Comparison of ENCODE assay signal across 13 cellular contexts in the genomic region with DNA sequence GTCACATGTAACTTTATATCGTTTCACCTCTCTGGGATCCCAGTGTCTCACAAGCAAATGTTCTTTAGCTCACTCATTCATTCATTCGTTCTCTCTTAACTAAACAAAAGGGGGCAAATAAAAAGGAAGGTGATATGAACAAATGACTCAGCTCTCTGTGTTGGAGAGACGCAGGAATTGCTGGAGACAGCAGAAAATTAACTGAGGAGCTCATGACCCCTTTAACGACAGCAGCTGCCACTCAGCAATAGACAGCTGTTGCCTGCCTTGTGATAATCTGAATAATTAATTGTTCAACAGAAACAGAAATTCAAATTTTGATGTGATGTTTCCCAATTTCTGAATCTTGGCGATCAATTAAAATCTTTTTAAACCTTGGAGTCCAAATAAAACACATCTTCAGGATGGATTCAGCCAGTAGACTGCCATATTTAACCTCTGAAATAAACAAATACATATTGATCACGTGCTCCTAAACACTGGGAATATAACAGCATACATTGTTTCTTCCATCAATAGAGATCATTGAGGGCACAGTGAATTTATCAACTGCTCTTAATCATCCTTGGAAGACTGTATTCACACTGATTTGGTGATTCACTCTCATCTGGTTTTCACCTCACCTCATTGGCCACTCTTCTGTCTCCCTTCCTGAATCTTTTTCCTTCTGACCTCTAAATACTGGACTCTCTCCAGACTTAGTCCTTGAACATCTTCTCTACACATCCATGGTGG.
DNase-seq lines count a peak whose midpoint lies in the region; ATAC-seq, FAIRE-seq and TF ChIP-seq lines count a peak whose summit lies in the region.
"Had no signal": no experiment of that assay in that cellular context is flagged by ENCODE, and none has a peak within 500 bp of the region (broad histone marks: within the 10 kb centered on the region; RNA-seq: fewer than 3 reads in every experiment).

No MANE protein-coding gene starts in this region.

- CTCF ChIA-PET in Panc1 (lab: Charles Lee) (no interaction called here), endothelial cell of umbilical vein (lab: Charles Lee) (interaction anchor here (1.0 kb wide), 2 partner anchors 10 to 17 kb away, joined by 4 to 8 read pairs; no protein-coding TSS in a partner anchor)

- dilution Hi-C loops in endothelial cell of umbilical vein (cut with MboI; ENCODE audit: extremely low pct_ligation_motif_present, low sequenced_read_pairs) = no loop called here

- H3K4me1 ChIP-seq in Panc1 (ENCODE audit: control insufficient read depth, insufficient read depth, low read length) (peaks cover 96% of the 10 kb centered on the region), endothelial cell of umbilical vein (ENCODE audit: control insufficient read depth, extremely low read depth, insufficient read depth, low read length) (peaks cover 22% of the 10 kb centered on the region), gastrocnemius medialis (peaks cover 75 to 76% of the 10 kb centered on the region in 2 donors)

- H2AFZ ChIP-seq in endothelial cell of umbilical vein (ENCODE audit: low read depth, low read length) = no peak overlapping the region

- H4K20me1 ChIP-seq in endothelial cell of umbilical vein (replicated peaks; ENCODE audit: control insufficient read depth, extremely low read depth, insufficient read depth, low read length) = peaks cover 11% of the 10 kb centered on the region

- no peaks in the 10 kb centered on the region for H3K9me1 ChIP-seq in endothelial cell of umbilical vein (replicated peaks; ENCODE audit: control insufficient read depth, extremely low read depth, insufficient read depth, low read length)

- ATAC-seq in Panc1 = no peak
- ATAC-seq in gastrocnemius medialis = no peak
- ATAC-seq in GM18907 (IDR thresholded peaks at IDR 0.05; ENCODE audit: unreplicated experiment) = no peak
- ATAC-seq in activated CD4-positive, CD25-positive, alpha-beta regulatory T cell treated with anti-CD3 and anti-CD28 coated beads, Interleukin-2, amount 50 U/mL, for 24 hours = no peak
- ATAC-seq: CD8-positive, alpha-beta T cell had no signal

- H3K27me3 ChIP-seq in Panc1 (ENCODE audit: control insufficient read depth, insufficient read depth, low read length) (no peaks in the 10 kb centered on the region), endothelial cell of umbilical vein (ENCODE audit: control insufficient read depth in 2 of 2, insufficient read depth in 2 of 2, low read length in 2 of 2) (no peaks in the 10 kb centered on the region), gastrocnemius medialis (no peaks in the 10 kb centered on the region)
- H3K27me3 ChIP-seq: BE2C had no signal

- H3K36me3 ChIP-seq in Panc1 (ENCODE audit: control insufficient read depth, insufficient read depth, low read length) (no peaks in the 10 kb centered on the region; the same call in 1 of the 2 replicates), endothelial cell of umbilical vein (ENCODE audit: control insufficient read depth in 2 of 2, extremely low read depth in 1 of 2, insufficient read depth in 2 of 2, low read length in 2 of 2) (no peaks in the 10 kb centered on the region), gastrocnemius medialis (no peaks in the 10 kb centered on the region)
- H3K36me3 ChIP-seq: BE2C had no signal

- FAIRE-seq in endothelial cell of umbilical vein (lab: Jason Lieb, UNC) = peak; percentile 8
- no peak for FAIRE-seq in urothelium cell line (lab: Jason Lieb, UNC)

- peaks cover 73% of the 10 kb centered on the region for H3K79me2 ChIP-seq in endothelial cell of umbilical vein (ENCODE audit: control insufficient read depth, insufficient read depth, low read length)

- H3K9me3 ChIP-seq in Panc1 (ENCODE audit: control insufficient read depth, insufficient read depth, low read depth, low read length) = no peaks in the 10 kb centered on the region
- no peaks in the 10 kb centered on the region for H3K9me3 ChIP-seq in endothelial cell of umbilical vein (replicated peaks; ENCODE audit: control insufficient read depth, insufficient read depth, low read length)
- H3K9me3 ChIP-seq in gastrocnemius medialis = no peaks in the 10 kb centered on the region
- H3K9me3 ChIP-seq: BE2C had no signal

- DNase-seq in LHCN-M2 (ENCODE audit: low read depth) (peak; percentile 43), Panc1 (ENCODE audit: low read depth, low spot score) (no peak), endothelial cell of umbilical vein (ENCODE audit: low read depth, low spot score) (peak; percentile 47), gastrocnemius medialis (no peak), urothelium cell line (ENCODE audit: low spot score) (no peak)
- DNase-seq: BE2C; CD8-positive, alpha-beta T cell; H9; NCI-H2029; NCI-H2227 treated with DMSO at 0.1 percent for 48 hours; Right ventricle myocardium superior had no signal

- BruUV-seq in Panc1 (replicated peaks; lab: Mats Ljungman, UMichigan) (no TSS peak), endothelial cell of umbilical vein (replicated peaks; lab: Mats Ljungman, UMichigan) (no TSS peak)

- intact Hi-C loops in Panc1 (cut with micrococcal nuclease; ENCODE audit: unreplicated experiment) (no loop called here), endothelial cell of umbilical vein (cut with micrococcal nuclease) (loop anchor here (1.0 kb wide), 1 partner anchor 10 kb away; no protein-coding TSS in a partner anchor), gastrocnemius medialis (cut with DNase I; ENCODE audit: low total_unique reads) (no loop called here)

- TF ChIP-seq CTCF in Panc1 (IDR thresholded peaks at IDR 0.05) = no peak
- TF ChIP-seq CTCF in endothelial cell of umbilical vein (IDR thresholded peaks at IDR 0.05; ENCODE audit: extremely low read depth in 1 of 2, insufficient read depth in 1 of 2, low read depth in 1 of 2, low read length in 2 of 2) = no peak
- no peak for TF ChIP-seq CTCF in gastrocnemius medialis (IDR thresholded peaks at IDR 0.05 in 4 of 5, conservative IDR thresholded peaks at IDR 0.05 in 1 of 5)

- no peak overlapping the region for H3K4me2 ChIP-seq in endothelial cell of umbilical vein (ENCODE audit: insufficient read depth, low read length)

- in situ Hi-C loops in Panc1 (cut with HindIII; ENCODE audit: low pct_unique_long_range_greater_than_20kb, low sequenced_read_pairs) (no loop called here), gastrocnemius medialis (cut with MboI; ENCODE audit: low sequenced_read_pairs in 4 of 4) (no loop called here)

- no peak overlapping the region for H3K9ac ChIP-seq in endothelial cell of umbilical vein (replicated peaks; ENCODE audit: extremely low read depth, insufficient read depth, low read length)

- H3K4me3 ChIP-seq in Panc1 (ENCODE audit: low read depth in 2 of 2, low read length in 2 of 2) = no peak overlapping the region
- H3K4me3 ChIP-seq in endothelial cell of umbilical vein (replicated peaks in 1 of 3; ENCODE audit: insufficient read depth in 1 of 3, low read depth in 1 of 3, low read length in 3 of 3) = no peak overlapping the region
- no peak overlapping the region for H3K4me3 ChIP-seq in gastrocnemius medialis

- peak overlapping the region; percentile 99 for H3K27ac ChIP-seq in Panc1 (ENCODE audit: low read length)
- no peak overlapping the region for H3K27ac ChIP-seq in endothelial cell of umbilical vein (ENCODE audit: insufficient read depth, low read depth, low read length)
- H3K27ac ChIP-seq in gastrocnemius medialis = peak overlapping the region; percentile 1 to 69 (median 59)

- TF ChIP-seq POLR2A in endothelial cell of umbilical vein (IDR thresholded peaks at IDR 0.05; ENCODE audit: low read depth, low read length) = no peak
- TF ChIP-seq POLR2A in gastrocnemius medialis (IDR thresholded peaks at IDR 0.05) = no peak

- POLR2A ChIA-PET in Panc1 (lab: Charles Lee) = no interaction called here
- POLR2A ChIA-PET in endothelial cell of umbilical vein (lab: Charles Lee) = no interaction called here

TF ChIP-seq in endothelial cell of umbilical vein, 7 proteins besides CTCF, POLR2A, EP300 and RAD21:
- no peak for TF ChIP-seq GATA2 (IDR thresholded peaks at IDR 0.05; ENCODE audit: insufficient read depth, insufficient read length, low read depth, low read length)
- TF ChIP-seq EZH2 (IDR thresholded peaks at IDR 0.05; ENCODE audit: borderline replicate concordance, low read depth, low read length, severe bottlenecking) = no peak
- TF ChIP-seq MYC (IDR thresholded peaks at IDR 0.05; ENCODE audit: low read depth, low read length) = no peak
- TF ChIP-seq POLR2AphosphoS5 (IDR thresholded peaks at IDR 0.05; ENCODE audit: insufficient read depth, low read depth, low read length) = no peak
- no peak for TF ChIP-seq JUN (IDR thresholded peaks at IDR 0.05; ENCODE audit: borderline replicate concordance, insufficient read depth, insufficient read length, low read depth)
- no peak for TF ChIP-seq FOS (IDR thresholded peaks at IDR 0.05; ENCODE audit: borderline replicate concordance, insufficient read depth, low read length)
- TF ChIP-seq, protein P1, sequence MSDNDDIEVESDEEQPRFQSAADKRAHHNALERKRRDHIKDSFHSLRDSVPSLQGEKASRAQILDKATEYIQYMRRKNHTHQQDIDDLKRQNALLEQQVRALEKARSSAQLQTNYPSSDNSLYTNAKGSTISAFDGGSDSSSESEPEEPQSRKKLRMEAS (IDR thresholded peaks at IDR 0.05; ENCODE audit: insufficient read depth, insufficient read length) = no peak
TF ChIP-seq in endothelial cell of umbilical vein: peak in this region for 0.

Comparison
In these comparisons a context has a peak if more than half of its experiments do, and no peak if none do; other contexts are left out.
1. DNase-seq: peak in LHCN-M2 (single experiment) and endothelial cell of umbilical vein (single experiment); none in Panc1 (single experiment), gastrocnemius medialis (0 of 2) and urothelium cell line (single experiment).